In the genomic region with DNA sequence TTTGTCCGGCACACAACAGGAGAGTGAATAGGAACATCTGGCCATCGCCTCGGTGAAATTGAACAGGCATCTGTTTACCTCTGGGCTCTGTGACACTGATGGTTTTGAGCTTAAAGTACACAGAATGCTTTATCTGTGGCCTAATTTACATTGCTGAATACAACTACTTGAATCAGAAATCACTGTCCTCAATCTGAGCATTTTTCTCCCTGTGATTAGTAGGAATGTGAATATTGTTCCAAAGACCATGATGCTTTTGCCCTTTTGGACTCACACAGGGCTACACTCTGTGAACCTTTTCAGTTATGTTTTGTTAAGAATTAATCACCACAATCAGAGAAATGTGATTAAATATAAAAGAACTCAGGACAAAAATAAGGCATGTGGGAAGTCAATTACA, we compare ENCODE assay signal across 28 cellular contexts.
A peak's percentile ranks its signal among the peaks of the same experiment; 100 is the strongest.
DNase-seq lines count a peak whose midpoint lies in the region; ATAC-seq and TF ChIP-seq lines count a peak whose summit lies in the region.
"Had no signal": no experiment of that assay in that cellular context is flagged by ENCODE, and none has a peak within 500 bp of the region (broad histone marks: within the 10 kb centered on the region; RNA-seq: fewer than 3 reads in every experiment).

No MANE protein-coding gene starts in this region.

- TF ChIP-seq EP300 in SK-N-SH (IDR thresholded peaks at IDR 0.05; ENCODE audit: borderline replicate concordance in 1 of 2, low read depth in 1 of 2, low read length in 1 of 2) = peak in 1 of 2 experiments; percentile 70; a peak in 2 of 4 replicates

- no peaks in the 10 kb centered on the region for H4K20me1 ChIP-seq in SK-N-SH (ENCODE audit: insufficient read depth)

- H3K36me3 ChIP-seq in SK-N-SH (replicated peaks in 1 of 2; ENCODE audit: control insufficient read depth in 1 of 2, insufficient read depth in 2 of 2, low read length in 1 of 2) = no peaks in the 10 kb centered on the region
- H3K36me3 ChIP-seq in mesenchymal stem cell (ENCODE audit: control insufficient read depth in 1 of 2, insufficient read depth in 2 of 2, low read depth in 1 of 2, low read length in 2 of 2) = peaks cover 0 to 3% of the 10 kb centered on the region in 2 experiments
- H3K36me3 ChIP-seq: esophagus squamous epithelium, ovary, WERI-Rb-1 had no signal

- H3K14ac ChIP-seq in mesenchymal stem cell (ENCODE audit: low read length in 2 of 2) = no peak overlapping the region

- 73% methylated on average over 3 of the region's 3 CpGs for WGBS in SK-N-SH (ENCODE audit: low lambda C conversion rate)
- WGBS in mesenchymal stem cell = 43% methylated on average over 3 of the region's 3 CpGs

- H3K79me2 ChIP-seq in SK-N-SH (ENCODE audit: insufficient read depth) = no peaks in the 10 kb centered on the region
- H3K79me2 ChIP-seq: hepatocyte had no signal

- H2AK5ac ChIP-seq in mesenchymal stem cell (ENCODE audit: low read length, severe bottlenecking) = no peak overlapping the region

- H3K4ac ChIP-seq in mesenchymal stem cell (ENCODE audit: low read depth in 1 of 2, low read length in 2 of 2) = no peak overlapping the region

- no peak overlapping the region for H2BK15ac ChIP-seq in mesenchymal stem cell (ENCODE audit: low read depth, poor library complexity, severe bottlenecking)

- no peak for TF ChIP-seq RAD21 in SK-N-SH (IDR thresholded peaks at IDR 0.05; ENCODE audit: low read length)

- no peaks in the 10 kb centered on the region for H3K9me2 ChIP-seq in SK-N-SH

- H3K27ac ChIP-seq in SK-N-SH (ENCODE audit: low read depth in 2 of 2, low read length in 1 of 2) (peak overlapping the region; percentile 55 to 79), mesenchymal stem cell (ENCODE audit: low read length, poor library complexity, severe bottlenecking) (no peak overlapping the region)
- H3K27ac ChIP-seq: esophagus squamous epithelium, hepatocyte, KMS-11, ovary, WERI-Rb-1 had no signal

- H3K18ac ChIP-seq in mesenchymal stem cell (ENCODE audit: low read depth in 1 of 2, low read length in 2 of 2) = no peak overlapping the region

- POLR2A ChIA-PET in SK-N-SH (lab: Yijun Ruan, JAX) = no interaction called here

- H3K4me3 ChIP-seq in SK-N-SH (ENCODE audit: low read depth in 2 of 2, low read length in 1 of 2) (no peak overlapping the region), fibroblast of mammary gland (ENCODE audit: control insufficient read depth, low read depth, low read length) (no peak overlapping the region), mesenchymal stem cell (ENCODE audit: insufficient read depth in 1 of 2, low read depth in 1 of 2, low read length in 2 of 2) (no peak overlapping the region)
- H3K4me3 ChIP-seq: esophagus squamous epithelium, hepatocyte, ovary, testis had no signal

- no peak overlapping the region for H2BK5ac ChIP-seq in mesenchymal stem cell (ENCODE audit: low read depth, low read length, poor library complexity, severe bottlenecking)

- H2AFZ ChIP-seq in SK-N-SH (ENCODE audit: low read depth) (no peak overlapping the region; the same call in 1 of the 2 replicates), mesenchymal stem cell (ENCODE audit: low read depth, low read length) (no peak overlapping the region)
- H2AFZ ChIP-seq: hepatocyte had no signal

- no peak for TF ChIP-seq CTCF in SK-N-SH (IDR thresholded peaks at IDR 0.05)
- no peak for TF ChIP-seq CTCF in fibroblast of mammary gland (conservative IDR thresholded peaks at IDR 0.05; ENCODE audit: control insufficient read depth, insufficient read depth, low read depth, low read length)

- peak overlapping the region in 1 of 2 experiments; percentile 39 for H2BK12ac ChIP-seq in mesenchymal stem cell (ENCODE audit: low read length in 2 of 2)

- H3K79me1 ChIP-seq in mesenchymal stem cell (replicated peaks; ENCODE audit: low read length, poor library complexity, severe bottlenecking) = no peaks in the 10 kb centered on the region

- H3K9me3 ChIP-seq in SK-N-SH (no peaks in the 10 kb centered on the region), mesenchymal stem cell (ENCODE audit: control insufficient read depth, low read length) (no peaks in the 10 kb centered on the region)
- H3K9me3 ChIP-seq: esophagus squamous epithelium, ovary, testis had no signal

- peaks cover 11 to 16% of the 10 kb centered on the region in 2 experiments; a peak in 3 of 4 replicates for H3K4me1 ChIP-seq in SK-N-SH (ENCODE audit: control insufficient read depth in 1 of 2, insufficient read depth in 2 of 2, low read depth in 1 of 2, low read length in 1 of 2)
- H3K4me1 ChIP-seq in mesenchymal stem cell (ENCODE audit: control insufficient read depth, insufficient read depth, low read depth, low read length) = no peaks in the 10 kb centered on the region
- H3K4me1 ChIP-seq: esophagus squamous epithelium, testis had no signal

- no peak overlapping the region for H2BK120ac ChIP-seq in mesenchymal stem cell (ENCODE audit: low read depth, low read length)

- DNase-seq in AG20443 (ENCODE audit: low spot score) = peak; percentile 8
- peak; percentile 55 for DNase-seq in SK-N-SH
- peak; percentile 35 for DNase-seq in fibroblast of mammary gland (ENCODE audit: low read depth)
- peak; percentile 6 for DNase-seq in mesenchymal stem cell
- DNase-seq in GM03348 (ENCODE audit: low spot score) = no peak
- DNase-seq in activated T-cell treated with anti-CD3 and anti-CD28 coated beads, Interleukin-2, amount 50 U/mL, for 1 hour = no peak
- DNase-seq: ACHN; activated CD4-positive, alpha-beta T cell treated with anti-CD3 and anti-CD28 coated beads, Interleukin-2, amount 50 U/mL, for 48 hours; activated naive CD4-positive, alpha-beta T cell; activated T-cell treated with anti-CD3 and anti-CD28 coated beads, Interleukin-2, amount 50 U/mL, for 24 hours; amygdala; DMS153; effector memory CD4-positive, alpha-beta T cell; esophagus squamous epithelium; GDM1; islet precursor cell; MV-4-11; naive B cell; NCI-H187; NCI-H345; ovary; testis; WERI-Rb-1 had no signal

- 0 out of 2 replicates have a peak overlapping the region, but pooled peaks have one; percentile 6 for H3K4me2 ChIP-seq in SK-N-SH
- H3K4me2 ChIP-seq in mesenchymal stem cell (ENCODE audit: low read length, poor library complexity, severe bottlenecking) = no peak overlapping the region
- H3K4me2 ChIP-seq: hepatocyte, KMS-11 had no signal

- H3K23ac ChIP-seq in mesenchymal stem cell (ENCODE audit: low read length in 2 of 2) = no peak overlapping the region

- CTCF ChIA-PET in SK-N-SH (lab: Yijun Ruan, JAX) = no interaction called here

- no peaks in the 10 kb centered on the region for H3K27me3 ChIP-seq in SK-N-SH (ENCODE audit: insufficient read depth)
- H3K27me3 ChIP-seq in mesenchymal stem cell (ENCODE audit: control insufficient read depth in 1 of 2, insufficient read depth in 1 of 2, low read length in 2 of 2) = no peaks in the 10 kb centered on the region
- H3K27me3 ChIP-seq: esophagus squamous epithelium, hepatocyte, ovary, testis had no signal

- peaks cover 6% of the 10 kb centered on the region for H3F3A ChIP-seq in SK-N-SH (replicated peaks; ENCODE audit: insufficient read depth)

- ATAC-seq in HG03521 (IDR thresholded peaks at IDR 0.05; ENCODE audit: unreplicated experiment) = no peak
- no peak for ATAC-seq in GM21723 (IDR thresholded peaks at IDR 0.05; ENCODE audit: unreplicated experiment)
- ATAC-seq: stimulated activated effector memory CD8-positive, alpha-beta T cell treated with anti-CD3 and anti-CD28 coated beads, Interleukin-12 subunit alpha, Interleukin-12 subunit beta, amount 100 ng/mL, for 72 hours had no signal

- H4K8ac ChIP-seq in mesenchymal stem cell (ENCODE audit: low read length) = no peak overlapping the region

- H3K9ac ChIP-seq in SK-N-SH (0 out of 2 replicates have a peak overlapping the region, but pooled peaks have one; percentile 6), mesenchymal stem cell (ENCODE audit: low read length) (no peak overlapping the region)
- H3K9ac ChIP-seq: KMS-11 had no signal

- no peak overlapping the region for H4K91ac ChIP-seq in mesenchymal stem cell (ENCODE audit: low read length)

TF ChIP-seq in SK-N-SH, 30 proteins besides CTCF, POLR2A, EP300 and RAD21:
- TF ChIP-seq IRF3 (IDR thresholded peaks at IDR 0.05; ENCODE audit: low read depth, low read length) = 0 out of 2 replicates have a peak, but pooled peaks have one; percentile 13
- TF ChIP-seq CHD2 (IDR thresholded peaks at IDR 0.05; ENCODE audit: low read length, partially characterized antibody) = peak; percentile 54
- TF ChIP-seq FOSL2 (IDR thresholded peaks at IDR 0.05; ENCODE audit: borderline replicate concordance, low read depth) = no peak
- peak; percentile 76; the same call in 1 of the 2 replicates for TF ChIP-seq FOXJ3 (CRISPR knock-in tag; IDR thresholded peaks at IDR 0.05)
- TF ChIP-seq GATA2 (CRISPR knock-in tag; IDR thresholded peaks at IDR 0.05) = peak; percentile 83
- no peak for TF ChIP-seq EZH2phosphoT487 (IDR thresholded peaks at IDR 0.05; ENCODE audit: borderline replicate concordance, low read depth)
- peak; percentile 78 for TF ChIP-seq RCOR1 (IDR thresholded peaks at IDR 0.05; ENCODE audit: low read length)

Comparison
In these comparisons a context has a peak if more than half of its experiments do, and no peak if none do; other contexts are left out.
1. DNase-seq: peak in AG20443 (single experiment), SK-N-SH (single experiment), fibroblast of mammary gland (single experiment) and mesenchymal stem cell (single experiment); none in GM03348 (single experiment) and activated T-cell treated with anti-CD3 and anti-CD28 coated beads, Interleukin-2, amount 50 U/mL, for 1 hour (single experiment).